In genomic region chr12:124498870-124499753, GRCh38 we compare ENCODE assay signal across 8 cellular contexts.
DNase-seq lines count a peak whose midpoint lies in the region; ATAC-seq and TF ChIP-seq lines count a peak whose summit lies in the region.

No MANE protein-coding gene starts in this region.

- H3K9me3 Mint-ChIP-seq in effector memory CD8-positive, alpha-beta T cell: no peaks in the 10 kb centered on the region
- H3K9me3 Mint-ChIP-seq in neural crest cell: no peaks in the 10 kb centered on the region
- no peaks in the 10 kb centered on the region for H3K9me3 Mint-ChIP-seq in CD8-positive, alpha-beta memory T cell

- H3K79me2 ChIP-seq in ACC112 (ENCODE audit: control insufficient read depth, insufficient read depth, low read length, unreplicated experiment): peaks cover 48% of the 10 kb centered on the region

- 84% methylated on average over 26 of the region's 26 CpGs for WGBS in HUES64

- H3K27ac ChIP-seq in ACC112 (ENCODE audit: low read depth, low read length): peak overlapping the region; percentile 79
- H3K27ac ChIP-seq in HUES64 (ENCODE audit: low read depth, low read length): peak overlapping the region; percentile 65
- no peak overlapping the region for H3K27ac ChIP-seq in CD8-positive, alpha-beta memory T cell (ENCODE audit: low read depth, low read length)

- no peak for DNase-seq in effector memory CD8-positive, alpha-beta T cell
- DNase-seq in neural crest cell (ENCODE audit: low read depth, low spot score): no peak
- DNase-seq in CD8-positive, alpha-beta memory T cell: no peak
- DNase-seq in NCI-H2081 (lab: John Stamatoyannopoulos, UW): no peak
- no peak for DNase-seq in NCI-H2171 treated with DMSO at 0.1 percent for 48 hours (lab: John Stamatoyannopoulos, UW)

- peak overlapping the region; percentile 54 to 75 for H3K27ac Mint-ChIP-seq in effector memory CD8-positive, alpha-beta T cell
- peak overlapping the region; percentile 43 for H3K27ac Mint-ChIP-seq in neural crest cell (ENCODE audit: unreplicated experiment)
- peak overlapping the region in 2 of 8 donors; percentile 44 to 92 for H3K27ac Mint-ChIP-seq in CD8-positive, alpha-beta memory T cell

- H3K27me3 ChIP-seq in ACC112 (ENCODE audit: insufficient read depth, low read length) (no peaks in the 10 kb centered on the region), HUES64 (ENCODE audit: insufficient read depth, low read length) (no peaks in the 10 kb centered on the region)
- no peaks in the 10 kb centered on the region for H3K27me3 ChIP-seq in CD8-positive, alpha-beta memory T cell (ENCODE audit: insufficient read depth, low read length, poor library complexity, severe bottlenecking)

- no peak for TF ChIP-seq CTCF in neural crest cell (conservative IDR thresholded peaks at IDR 0.05)

- CTCF ChIA-PET in CD8-positive, alpha-beta memory T cell (lab: Charles Lee): no interaction called here

- H3K4me3 ChIP-seq in ACC112 (ENCODE audit: low read depth, low read length): no peak overlapping the region
- no peak overlapping the region for H3K4me3 ChIP-seq in HUES64 (ENCODE audit: low read length)
- no peak overlapping the region for H3K4me3 ChIP-seq in CD8-positive, alpha-beta memory T cell (ENCODE audit: low read length)

- peak overlapping the region; percentile 42; the same call in 1 of the 2 replicates for H3K9ac ChIP-seq in HUES64 (ENCODE audit: low read depth, low read length)

- H3K4me1 ChIP-seq in ACC112 (ENCODE audit: control insufficient read depth, insufficient read depth, low read length, unreplicated experiment) (peaks cover 28% of the 10 kb centered on the region), HUES64 (ENCODE audit: insufficient read depth, low read length) (peaks cover 37% of the 10 kb centered on the region)
- peaks cover 8% of the 10 kb centered on the region for H3K4me1 ChIP-seq in CD8-positive, alpha-beta memory T cell (ENCODE audit: insufficient read depth, low read length)

- no peak overlapping the region for H3K4me3 Mint-ChIP-seq in effector memory CD8-positive, alpha-beta T cell
- H3K4me3 Mint-ChIP-seq in neural crest cell: no peak overlapping the region
- H3K4me3 Mint-ChIP-seq in CD8-positive, alpha-beta memory T cell: no peak overlapping the region

- no peaks in the 10 kb centered on the region for H3K27me3 Mint-ChIP-seq in effector memory CD8-positive, alpha-beta T cell
- no peaks in the 10 kb centered on the region for H3K27me3 Mint-ChIP-seq in neural crest cell (ENCODE audit: low read depth)
- H3K27me3 Mint-ChIP-seq in CD8-positive, alpha-beta memory T cell: no peaks in the 10 kb centered on the region

- H3K36me3 ChIP-seq in ACC112 (ENCODE audit: insufficient read depth, low read length) (no peaks in the 10 kb centered on the region), HUES64 (ENCODE audit: insufficient read depth, low read length) (peaks cover 8% of the 10 kb centered on the region)
- no peaks in the 10 kb centered on the region for H3K36me3 ChIP-seq in CD8-positive, alpha-beta memory T cell (ENCODE audit: insufficient read depth, low read length)

- no peak for ATAC-seq in effector memory CD8-positive, alpha-beta T cell (replicated peaks)
- no peak for ATAC-seq in GM18502 (IDR thresholded peaks at IDR 0.05; ENCODE audit: poor library complexity, unreplicated experiment)

- H3K4me1 Mint-ChIP-seq in effector memory CD8-positive, alpha-beta T cell (ENCODE audit: low read depth in 2 of 2): peaks cover 43 to 50% of the 10 kb centered on the region in 2 donors
- peaks cover 50% of the 10 kb centered on the region for H3K4me1 Mint-ChIP-seq in neural crest cell
- peaks cover 31 to 69% (median 50%) of the 10 kb centered on the region in 3 donors for H3K4me1 Mint-ChIP-seq in CD8-positive, alpha-beta memory T cell

- H3K36me3 Mint-ChIP-seq in effector memory CD8-positive, alpha-beta T cell (ENCODE audit: insufficient read depth): no peaks in the 10 kb centered on the region
- peaks cover 3% of the 10 kb centered on the region for H3K36me3 Mint-ChIP-seq in neural crest cell (ENCODE audit: low read depth)
- H3K36me3 Mint-ChIP-seq in CD8-positive, alpha-beta memory T cell: peaks cover 0 to 8% (median 1%) of the 10 kb centered on the region in 3 donors

- POLR2A ChIA-PET in CD8-positive, alpha-beta memory T cell (lab: Charles Lee): no interaction called here

- H3K9me3 ChIP-seq in HUES64 (ENCODE audit: insufficient read depth, low read depth, low read length): no peaks in the 10 kb centered on the region
- H3K9me3 ChIP-seq in CD8-positive, alpha-beta memory T cell (ENCODE audit: low read length): no peaks in the 10 kb centered on the region

- H2AFZ ChIP-seq in ACC112 (ENCODE audit: low read length, unreplicated experiment): no peak overlapping the region
